In the genomic region with DNA sequence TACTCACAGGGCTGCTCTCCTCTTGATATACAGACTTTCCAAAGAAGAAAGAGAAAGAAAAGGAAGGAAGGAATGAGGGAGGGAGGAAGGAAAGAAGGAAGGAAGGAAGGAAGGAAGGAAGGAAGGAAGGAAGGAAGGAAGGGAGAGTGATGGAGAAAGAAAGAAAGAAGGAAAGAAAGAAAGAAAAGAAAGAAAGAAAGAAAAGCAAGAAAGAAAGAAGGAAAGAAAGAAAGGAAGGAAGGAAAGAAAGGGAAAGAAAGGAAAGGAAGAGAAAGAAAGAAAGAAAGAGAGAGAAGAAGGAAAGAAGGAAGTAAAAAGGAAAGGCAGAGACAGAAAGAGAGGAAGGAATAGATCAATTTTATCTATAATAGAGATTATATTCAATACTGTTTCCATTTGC, we compare ENCODE assay signal across 2 cellular contexts.
TF ChIP-seq lines count a peak whose summit lies in the region.

No MANE protein-coding gene starts in this region.

TF ChIP-seq in HepG2, 621 proteins besides CTCF, POLR2A, EP300 and RAD21:
- TF ChIP-seq, protein P1, sequence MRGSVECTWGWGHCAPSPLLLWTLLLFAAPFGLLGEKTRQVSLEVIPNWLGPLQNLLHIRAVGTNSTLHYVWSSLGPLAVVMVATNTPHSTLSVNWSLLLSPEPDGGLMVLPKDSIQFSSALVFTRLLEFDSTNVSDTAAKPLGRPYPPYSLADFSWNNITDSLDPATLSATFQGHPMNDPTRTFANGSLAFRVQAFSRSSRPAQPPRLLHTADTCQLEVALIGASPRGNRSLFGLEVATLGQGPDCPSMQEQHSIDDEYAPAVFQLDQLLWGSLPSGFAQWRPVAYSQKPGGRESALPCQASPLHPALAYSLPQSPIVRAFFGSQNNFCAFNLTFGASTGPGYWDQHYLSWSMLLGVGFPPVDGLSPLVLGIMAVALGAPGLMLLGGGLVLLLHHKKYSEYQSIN (CRISPR knock-in tag; IDR thresholded peaks at IDR 0.05; ENCODE audit: borderline replicate concordance), result no peak
- no peak for TF ChIP-seq ZFX (CRISPR knock-in tag; IDR thresholded peaks at IDR 0.05; ENCODE audit: low read depth)
- no peak for TF ChIP-seq HNRNPL (IDR thresholded peaks at IDR 0.05; ENCODE audit: low read depth, low read length)
- TF ChIP-seq CBX2 (IDR thresholded peaks at IDR 0.05; ENCODE audit: low read depth, low read length), result no peak
- TF ChIP-seq CBX2 (CRISPR knock-in tag; IDR thresholded peaks at IDR 0.05; ENCODE audit: low read depth), result no peak
- TF ChIP-seq PBX3 (CRISPR knock-in tag; IDR thresholded peaks at IDR 0.05; ENCODE audit: borderline replicate concordance), result no peak
- TF ChIP-seq CHCHD3 (CRISPR knock-in tag; IDR thresholded peaks at IDR 0.05), result no peak
- TF ChIP-seq ZNF510 (CRISPR knock-in tag; IDR thresholded peaks at IDR 0.05; ENCODE audit: low read depth), result no peak
- TF ChIP-seq SRSF9 (IDR thresholded peaks at IDR 0.05; ENCODE audit: borderline replicate concordance, insufficient read depth, low read depth, low read length, poor library complexity, severe bottlenecking), result peak; percentile 85
TF ChIP-seq in HepG2: peak in this region for 1.

TF ChIP-seq in HEK293, 187 proteins besides CTCF, POLR2A, EP300 and RAD21:
- TF ChIP-seq ZNF791 (tag by site-specific recombination; IDR thresholded peaks at IDR 0.05), result no peak
- no peak for TF ChIP-seq ZNF501 (tag by site-specific recombination; IDR thresholded peaks at IDR 0.05)
- TF ChIP-seq ZNF398 (tag by site-specific recombination; IDR thresholded peaks at IDR 0.05), result no peak
- no peak for TF ChIP-seq REPIN1 (tag by site-specific recombination; IDR thresholded peaks at IDR 0.05; ENCODE audit: low read depth)
- TF ChIP-seq ZNF24 (tag by site-specific recombination; IDR thresholded peaks at IDR 0.05), result no peak
- no peak for TF ChIP-seq ZNF324 (tag by site-specific recombination; IDR thresholded peaks at IDR 0.05)
- TF ChIP-seq ZNF366 (tag by site-specific recombination; conservative IDR thresholded peaks at IDR 0.05), result peak; percentile 83
- no peak for TF ChIP-seq ZNF140 (tag by site-specific recombination; IDR thresholded peaks at IDR 0.05)
- TF ChIP-seq ZNF169 (tag by site-specific recombination; IDR thresholded peaks at IDR 0.05), result no peak
- TF ChIP-seq PRDM1 (tag by site-specific recombination; IDR thresholded peaks at IDR 0.05), result peak; percentile 70
TF ChIP-seq in HEK293: peak in this region for 2.
